8 cellular contexts compared by ENCODE assay signal in genomic region chr5:132714456-132715307, GRCh38. TPM values are rescaled to one million over a fixed set of nuclear protein-coding genes. Genes with fewer than 3 reads are reported as not detected.
A peak's percentile ranks its signal among the peaks of the same experiment; 100 is the strongest.
DNase-seq lines count a peak whose midpoint lies in the region; ATAC-seq and TF ChIP-seq lines count a peak whose summit lies in the region.

No MANE protein-coding gene starts in this region.

- intact Hi-C loops in head of caudate nucleus (cut with DNase I): no loop called here

- peak; percentile 52 for ATAC-seq in GM19395 (IDR thresholded peaks at IDR 0.05; ENCODE audit: unreplicated experiment)
- ATAC-seq in left lobe of liver: peak; percentile 70

- H3K27ac ChIP-seq in substantia nigra (ENCODE audit: low read depth, low read length, poor library complexity, severe bottlenecking): no peak overlapping the region

- peak; percentile 52 for TF ChIP-seq CTCF in AG10803 (conservative IDR thresholded peaks at IDR 0.05; ENCODE audit: low read length)
- TF ChIP-seq CTCF in WI38 (IDR thresholded peaks at IDR 0.05; ENCODE audit: low read depth, low read length): peak; percentile 6; the same call in 1 of the 2 replicates

- H3K4me3 ChIP-seq in AG10803 (ENCODE audit: low read length) (no peak overlapping the region), WI38 (ENCODE audit: low read depth, low read length) (no peak overlapping the region)

- DNase-seq in AG10803 (ENCODE audit: low read depth) (peak; percentile 20), left lobe of liver (ENCODE audit: low spot score) (no peak), head of caudate nucleus (no peak), substantia nigra (lab: John Stamatoyannopoulos, UW) (no peak), NCI-H2171 treated with DMSO at 0.1 percent for 48 hours (lab: John Stamatoyannopoulos, UW) (no peak)
- no peak for DNase-seq in stimulated activated CD4-positive, alpha-beta T cell treated with anti-CD3 and anti-CD28 coated beads, Interleukin-15, amount 100 ng/mL, for 24 hours

RNA-seq across cellular contexts. Expression of gene KIF3A, which starts 22.7 kb away (rescaled TPM):
- 1.5 TPM for total RNA-seq in left lobe of liver

RNA-seq across cellular contexts. Expression of gene CCNI2, which starts 32.5 kb away (rescaled TPM):
- not detected for total RNA-seq in left lobe of liver

RNA-seq across cellular contexts. Expression of gene IL4, which starts 40.9 kb away (rescaled TPM):
- not detected for total RNA-seq in left lobe of liver

RNA-seq across cellular contexts. Expression of gene IL13, which starts 56.7 kb away (rescaled TPM):
- total RNA-seq in left lobe of liver: not detected
